ENCODE assay signal across 31 cellular contexts in the genomic region with DNA sequence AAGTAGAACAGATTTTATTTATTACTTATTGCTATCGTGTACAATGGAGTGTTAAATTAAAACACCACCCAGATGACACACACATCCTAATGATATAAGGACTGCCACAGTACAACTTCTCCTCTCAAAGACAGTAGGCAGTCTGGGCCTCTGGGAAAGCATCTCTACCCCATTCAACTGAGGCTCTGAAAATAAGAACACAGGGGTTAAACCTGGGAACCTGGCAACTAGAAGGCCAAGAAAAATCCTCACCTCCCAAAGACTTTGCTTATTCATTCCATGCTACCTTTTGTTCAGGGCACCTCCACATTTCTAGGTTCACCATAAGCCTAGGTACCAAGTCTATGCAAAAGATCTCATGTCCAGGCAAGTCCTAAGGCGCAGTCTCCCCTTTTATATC.
"Had no signal": no experiment of that assay in that cellular context is flagged by ENCODE, and none has a peak within 500 bp of the region (broad histone marks: within the 10 kb centered on the region; RNA-seq: fewer than 3 reads in every experiment).

No MANE protein-coding gene starts in this region.

- H3K4me3 Mint-ChIP-seq: activated CD4-positive, alpha-beta T cell treated with anti-CD3 and anti-CD28 coated beads for 36 hours; activated CD8-positive, alpha-beta memory T cell treated with anti-CD3 and anti-CD28 coated beads, Interleukin-2, amount 10 ng/mL, durations not matched to agents 7 days and 5 days; activated CD8-positive, alpha-beta T cell treated with anti-CD3 and anti-CD28 coated beads, Interleukin-2, amount 10 ng/mL, durations not matched to agents 7 days and 5 days; activated naive CD8-positive, alpha-beta T cell; effector memory CD8-positive, alpha-beta T cell; naive B cell; nephron progenitor cell; stimulated activated naive B cell treated with anti-CD40 and anti-IgM and Interleukin-4, amounts not matched to agents 10 μg/mL and 1 μg/mL and 100 μg/mL, for 72 hours; T-helper 2 cell treated with Interferon-gamma antibody and Interleukin-4, amounts not matched to agents 5 μg/mL and 100 μg/mL, for 36 hours had no signal

- H3K27me3 Mint-ChIP-seq: activated CD4-positive, alpha-beta T cell treated with anti-CD3 and anti-CD28 coated beads for 36 hours; activated CD8-positive, alpha-beta memory T cell treated with anti-CD3 and anti-CD28 coated beads, Interleukin-2, amount 10 ng/mL, durations not matched to agents 7 days and 5 days; activated naive CD8-positive, alpha-beta T cell; effector memory CD8-positive, alpha-beta T cell; naive B cell; stimulated activated naive B cell treated with anti-CD40 and anti-IgM and Interleukin-4, amounts not matched to agents 10 μg/mL and 1 μg/mL and 100 μg/mL, for 72 hours had no signal

- H3K9me3 ChIP-seq: adrenal gland, body of pancreas, heart left ventricle, left ventricle myocardium inferior, stomach, thyroid gland, upper lobe of left lung, vagina had no signal

- ATAC-seq: activated CD4-positive, alpha-beta T cell treated with anti-CD3 and anti-CD28 coated beads for 36 hours; activated CD8-positive, alpha-beta memory T cell treated with anti-CD3 and anti-CD28 coated beads, Interleukin-2, amount 10 ng/mL, durations not matched to agents 7 days and 5 days; activated CD8-positive, alpha-beta T cell treated with anti-CD3 and anti-CD28 coated beads, Interleukin-2, amount 10 ng/mL, durations not matched to agents 7 days and 5 days; body of pancreas; effector memory CD8-positive, alpha-beta T cell; esophagus mucosa; heart left ventricle; right cardiac atrium; stimulated activated naive B cell treated with anti-CD40 and anti-IgM and Interleukin-4, amounts not matched to agents 10 μg/mL and 1 μg/mL and 100 μg/mL, for 72 hours had no signal

- H3K27ac ChIP-seq: adrenal gland, body of pancreas, heart left ventricle, left ventricle myocardium inferior, stomach, thyroid gland, upper lobe of left lung, vagina had no signal

- H3K4me1 Mint-ChIP-seq: activated CD4-positive, alpha-beta T cell treated with anti-CD3 and anti-CD28 coated beads for 36 hours; activated CD8-positive, alpha-beta memory T cell treated with anti-CD3 and anti-CD28 coated beads, Interleukin-2, amount 10 ng/mL, durations not matched to agents 7 days and 5 days; naive B cell; stimulated activated naive B cell treated with anti-CD40 and anti-IgM and Interleukin-4, amounts not matched to agents 10 μg/mL and 1 μg/mL and 100 μg/mL, for 72 hours had no signal

- H3K36me3 ChIP-seq: adrenal gland, left ventricle myocardium inferior, thyroid gland, upper lobe of left lung, vagina had no signal

- H3K4me1 ChIP-seq: body of pancreas, heart left ventricle, left ventricle myocardium inferior, stomach, thyroid gland, upper lobe of left lung had no signal

- DNase-seq: activated CD4-positive, alpha-beta T cell treated with anti-CD3 and anti-CD28 coated beads for 36 hours; activated CD4-positive, CD25-positive, alpha-beta regulatory T cell; activated CD8-positive, alpha-beta memory T cell treated with anti-CD3 and anti-CD28 coated beads, Interleukin-2, amount 10 ng/mL, durations not matched to agents 7 days and 5 days; activated CD8-positive, alpha-beta T cell treated with anti-CD3 and anti-CD28 coated beads, Interleukin-2, amount 10 ng/mL, durations not matched to agents 7 days and 5 days; activated naive CD4-positive, alpha-beta T cell; activated T-cell treated with anti-CD3 and anti-CD28 coated beads, Interleukin-2, amount 50 U/mL, for 48 hours; adrenal gland; aorta; body of pancreas; cortex of kidney; effector memory CD8-positive, alpha-beta T cell; foreskin fibroblast; heart left ventricle; left ventricle myocardium inferior; naive B cell; nephron progenitor cell; occipital lobe; posterior cingulate gyrus; right cardiac atrium; stimulated activated CD4-positive, alpha-beta T cell treated with anti-CD3 and anti-CD28 coated beads, Interleukin-15, amount 100 ng/mL, for 24 hours; stimulated activated CD4-positive, alpha-beta T cell treated with anti-CD3 and anti-CD28 coated beads, Interleukin-2, amount 100 ng/mL, for 24 hours; stimulated activated naive B cell treated with anti-CD40 and anti-IgM and Interleukin-4, amounts not matched to agents 10 μg/mL and 1 μg/mL and 100 μg/mL, for 72 hours; stomach; T-helper 1 cell; thyroid gland; upper lobe of left lung had no signal

- H3K36me3 Mint-ChIP-seq: activated CD8-positive, alpha-beta memory T cell treated with anti-CD3 and anti-CD28 coated beads, Interleukin-2, amount 10 ng/mL, durations not matched to agents 7 days and 5 days; activated naive CD8-positive, alpha-beta T cell; naive B cell; stimulated activated naive B cell treated with anti-CD40 and anti-IgM and Interleukin-4, amounts not matched to agents 10 μg/mL and 1 μg/mL and 100 μg/mL, for 72 hours had no signal

- H3K27ac Mint-ChIP-seq: activated CD4-positive, alpha-beta T cell treated with anti-CD3 and anti-CD28 coated beads for 36 hours; activated CD8-positive, alpha-beta memory T cell treated with anti-CD3 and anti-CD28 coated beads, Interleukin-2, amount 10 ng/mL, durations not matched to agents 7 days and 5 days; activated CD8-positive, alpha-beta T cell treated with anti-CD3 and anti-CD28 coated beads, Interleukin-2, amount 10 ng/mL, durations not matched to agents 7 days and 5 days; activated naive CD8-positive, alpha-beta T cell; effector memory CD8-positive, alpha-beta T cell; naive B cell; nephron progenitor cell; stimulated activated naive B cell treated with anti-CD40 and anti-IgM and Interleukin-4, amounts not matched to agents 10 μg/mL and 1 μg/mL and 100 μg/mL, for 72 hours; T-helper 2 cell treated with Interferon-gamma antibody and Interleukin-4, amounts not matched to agents 5 μg/mL and 100 μg/mL, for 36 hours had no signal

- H3K9me3 Mint-ChIP-seq: nephron progenitor cell; stimulated activated naive B cell treated with anti-CD40 and anti-IgM and Interleukin-4, amounts not matched to agents 10 μg/mL and 1 μg/mL and 100 μg/mL, for 72 hours; T-helper 2 cell treated with Interferon-gamma antibody and Interleukin-4, amounts not matched to agents 5 μg/mL and 100 μg/mL, for 36 hours had no signal

- H3K4me3 ChIP-seq: adrenal gland, body of pancreas, heart left ventricle, left ventricle myocardium inferior, lung, stomach, thyroid gland, upper lobe of left lung, vagina had no signal

- H3K27me3 ChIP-seq: adrenal gland, body of pancreas, heart left ventricle, stomach, thyroid gland, upper lobe of left lung, vagina had no signal
